ENCODE assay signal across 9 cellular contexts in the genomic region with DNA sequence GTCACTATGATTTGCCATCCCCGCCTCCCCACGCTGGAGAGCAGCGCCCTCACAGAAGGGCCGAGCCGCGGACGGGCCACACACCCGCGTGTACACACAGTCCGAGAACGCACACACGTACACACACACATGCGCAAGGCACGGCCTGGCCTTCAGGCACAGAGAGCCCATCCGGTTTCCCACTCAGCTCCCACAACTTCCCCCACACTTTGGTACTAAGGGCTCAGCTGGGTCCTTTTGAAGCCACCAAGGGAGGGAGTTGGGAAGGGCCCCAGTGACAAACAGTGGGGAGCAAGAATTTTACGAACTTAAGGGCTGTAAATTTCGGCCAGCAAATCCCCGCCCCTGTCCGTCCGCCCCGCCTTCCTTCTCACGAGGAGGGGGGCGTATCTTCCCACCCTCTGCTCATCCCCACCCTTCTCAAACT.
DNase-seq lines count a peak whose midpoint lies in the region; ATAC-seq, FAIRE-seq and TF ChIP-seq lines count a peak whose summit lies in the region.
"Had no signal": no experiment of that assay in that cellular context is flagged by ENCODE, and none has a peak within 500 bp of the region (broad histone marks: within the 10 kb centered on the region; RNA-seq: fewer than 3 reads in every experiment).

No MANE protein-coding gene starts in this region.

- TF ChIP-seq CTCF in K562 (IDR thresholded peaks at IDR 0.05 in 2 of 3, conservative IDR thresholded peaks at IDR 0.05 in 1 of 3; ENCODE audit: insufficient read depth in 2 of 3, low read depth in 1 of 3, low read length in 3 of 3): no peak

- H3K4me1 ChIP-seq in K562 (replicated peaks in 1 of 2; ENCODE audit: control insufficient read depth in 2 of 2, insufficient read depth in 2 of 2, low read length in 2 of 2) (peaks cover 0 to 18% of the 10 kb centered on the region in 2 experiments; a peak in 2 of 5 replicates), skeletal muscle tissue (ENCODE audit: control insufficient read depth in 3 of 3, insufficient read depth in 3 of 3, low read length in 3 of 3) (peaks cover 9 to 11% (median 10%) of the 10 kb centered on the region in 3 donors)

- H3K79me2 ChIP-seq in K562 (ENCODE audit: control insufficient read depth, insufficient read depth, low read length): no peaks in the 10 kb centered on the region

- H2AFZ ChIP-seq in K562 (ENCODE audit: low read depth, low read length): no peak overlapping the region

- BruUV-seq in K562 (replicated peaks; lab: Mats Ljungman, UMichigan): no TSS peak

- H3K36me3 ChIP-seq in K562 (ENCODE audit: control insufficient read depth, insufficient read depth, low read length): no peaks in the 10 kb centered on the region
- no peaks in the 10 kb centered on the region for H3K36me3 ChIP-seq in skeletal muscle tissue (ENCODE audit: control insufficient read depth in 3 of 3, insufficient read depth in 3 of 3, low read length in 3 of 3)

- ATAC-seq in K562 (no peak), GM18907 (IDR thresholded peaks at IDR 0.05; ENCODE audit: unreplicated experiment) (no peak)

- H3K27ac ChIP-seq in K562 (ENCODE audit: extremely low read depth, low read depth, low read length) (no peak overlapping the region), skeletal muscle tissue (ENCODE audit: low read depth, low read length) (no peak overlapping the region)
- H3K27ac ChIP-seq: RWPE1 had no signal

- no peak for TF ChIP-seq POLR2A in K562 (conservative IDR thresholded peaks at IDR 0.05)
- TF ChIP-seq POLR2A in GM12892 (IDR thresholded peaks at IDR 0.05; ENCODE audit: low read depth, low read length): no peak

- in situ Hi-C loops in K562 (cut with MboI): no loop called here

- 6% methylated on average over 22 of the region's 23 CpGs for WGBS in K562 (ENCODE audit: insufficient coverage, low coverage, missing lambda C conversion rate)

- no peak for TF ChIP-seq EP300 in K562 (IDR thresholded peaks at IDR 0.05; ENCODE audit: low read length)

- DNase-seq in NCI-H82 (lab: John Stamatoyannopoulos, UW) (peak; percentile 19), NCI-H82 treated with DMSO at 0.1 percent for 48 hours (lab: John Stamatoyannopoulos, UW; ENCODE audit: unreplicated experiment) (no peak), K562 (ENCODE audit: extremely low read depth in 1 of 4, low spot score in 3 of 4) (no peak), iris pigment epithelial cell (ENCODE audit: low read depth) (peak; percentile 31), GM12892 (ENCODE audit: insufficient read length) (no peak), NCI-H524 (lab: John Stamatoyannopoulos, UW) (no peak)

- intact Hi-C loops in K562 (cut with micrococcal nuclease): loop anchor here (2.0 kb wide), 1 partner anchor 637 kb away; no protein-coding TSS in a partner anchor

- H3K27me3 ChIP-seq in K562 (ENCODE audit: control insufficient read depth in 2 of 2, insufficient read depth in 2 of 2, low read length in 2 of 2): peaks cover 27 to 54% of the 10 kb centered on the region in 2 experiments
- H3K27me3 ChIP-seq in skeletal muscle tissue (ENCODE audit: control insufficient read depth in 3 of 3, insufficient read depth in 3 of 3, low read length in 3 of 3): peaks cover 41 to 55% (median 47%) of the 10 kb centered on the region in 3 donors

- H3K9ac ChIP-seq in K562 (ENCODE audit: insufficient read depth in 1 of 2, low read depth in 2 of 2, low read length in 2 of 2) (peak overlapping the region in 1 of 2 experiments; percentile 64; a peak in 2 of 4 replicates), skeletal muscle tissue (ENCODE audit: low read depth in 1 of 3, low read length in 3 of 3) (peak overlapping the region in 2 of 3 donors; percentile 12 to 16)

- no peak for FAIRE-seq in K562 (lab: Jason Lieb, UNC)
- FAIRE-seq in GM12892 (lab: Jason Lieb, UNC): no peak

- CTCF ChIA-PET in K562 (lab: Yijun Ruan, JAX; ENCODE audit: low intra/inter-chr PET ratio): interaction anchor here (1.1 kb wide), 1 partner anchor 538 kb away, joined by 3 read pairs; no protein-coding TSS in a partner anchor

- no peaks in the 10 kb centered on the region for H3K9me1 ChIP-seq in K562 (ENCODE audit: control insufficient read depth, insufficient read depth, low read length)

- H3K9me3 ChIP-seq in K562 (replicated peaks; ENCODE audit: control insufficient read depth, insufficient read depth, low read depth, low read length) (no peaks in the 10 kb centered on the region), skeletal muscle tissue (ENCODE audit: control insufficient read depth in 3 of 3, low read length in 3 of 3) (no peaks in the 10 kb centered on the region)

- no peak overlapping the region; the same call in none of the 2 replicates for H3K4me2 ChIP-seq in K562 (ENCODE audit: insufficient read depth, low read length)

- POLR2A ChIA-PET in K562 (lab: Yijun Ruan, JAX): no interaction called here

- H4K20me1 ChIP-seq in K562 (replicated peaks; ENCODE audit: control insufficient read depth, insufficient read depth, low read length): no peaks in the 10 kb centered on the region

- no peak overlapping the region for H3K4me3 ChIP-seq in K562
- peak overlapping the region in 2 of 3 donors; percentile 2 to 35 for H3K4me3 ChIP-seq in skeletal muscle tissue (ENCODE audit: low read length in 3 of 3)

- no peak for TF ChIP-seq RAD21 in K562 (CRISPR knock-in tag; conservative IDR thresholded peaks at IDR 0.05 in 1 of 2, IDR thresholded peaks at IDR 0.05 in 1 of 2)

TF ChIP-seq in K562, 482 proteins besides CTCF, POLR2A, EP300 and RAD21:
- TF ChIP-seq ZNF75A (CRISPR knock-in tag; IDR thresholded peaks at IDR 0.05) (no peak), NRF1 (conservative IDR thresholded peaks at IDR 0.05 in 1 of 2, IDR thresholded peaks at IDR 0.05 in 1 of 2) (peak; percentile 31 to 35; a peak in 1 of 4 replicates), RBM17 (IDR thresholded peaks at IDR 0.05; ENCODE audit: borderline replicate concordance, low read depth, low read length) (no peak), ZBTB7A (IDR thresholded peaks at IDR 0.05; ENCODE audit: borderline replicate concordance, control insufficient read depth, low read depth, low read length) (no peak)

Comparison
In these comparisons a context has a peak if more than half of its experiments do, and no peak if none do; other contexts are left out.
1. DNase-seq: peak in NCI-H82 (single experiment) and iris pigment epithelial cell (single experiment); none in NCI-H82 treated with DMSO at 0.1 percent for 48 hours (single experiment), K562 (0 of 4), GM12892 (single experiment) and NCI-H524 (0 of 2).